13 cellular contexts compared by ENCODE assay signal in genomic region chr10:118238573-118239240, GRCh38.
DNase-seq lines count a peak whose midpoint lies in the region; TF ChIP-seq lines count a peak whose summit lies in the region.
"Had no signal": no experiment of that assay in that cellular context is flagged by ENCODE, and none has a peak within 500 bp of the region (broad histone marks: within the 10 kb centered on the region; RNA-seq: fewer than 3 reads in every experiment).

No MANE protein-coding gene starts in this region.

- peak overlapping the region; percentile 30; the same call in 1 of the 2 replicates for H3K4me3 ChIP-seq in BE2C (ENCODE audit: low read depth, low read length)
- H3K4me3 ChIP-seq: GM12878, SJSA1 had no signal

- CTCF ChIA-PET in HEK293T (lab: Yijun Ruan, JAX): interaction anchor here (0.7 kb wide), 1 partner anchor 1022 kb away, joined by 3 read pairs; no protein-coding TSS in a partner anchor

- H3K9me3 ChIP-seq in BE2C: no peaks in the 10 kb centered on the region
- H3K9me3 ChIP-seq: SJSA1 had no signal

- peaks cover 24% of the 10 kb centered on the region for H3K27me3 ChIP-seq in BE2C

- POLR2A ChIA-PET in HEK293T (lab: Yijun Ruan, JAX): no interaction called here

- peak; percentile 32 for DNase-seq in BE2C
- DNase-seq in LHCN-M2 (ENCODE audit: low read depth): peak; percentile 26
- DNase-seq in astrocyte of the hippocampus (ENCODE audit: low read depth, low spot score): peak; percentile 51
- peak; percentile 18 for DNase-seq in myocyte (ENCODE audit: low read depth)
- DNase-seq in HUDEP-2 (lab: John Stamatoyannopoulos, UW; ENCODE audit: unreplicated experiment in 76 of 76): no peak
- no peak for DNase-seq in HEK293T (ENCODE audit: extremely low spot score)
- DNase-seq in NCI-H146 (lab: John Stamatoyannopoulos, UW): no peak
- no peak for DNase-seq in cerebellar cortex (ENCODE audit: low spot score)
- DNase-seq: activated CD4-positive, alpha-beta memory T cell treated with anti-CD3 and anti-CD28 coated beads, Interleukin-2, amount 10 ng/mL, durations not matched to agents 7 days and 5 days; immature natural killer cell; occipital lobe had no signal

- TF ChIP-seq CTCF in BE2C (IDR thresholded peaks at IDR 0.05; ENCODE audit: low read depth, low read length): no peak

- no peaks in the 10 kb centered on the region for H3K36me3 ChIP-seq in BE2C
- H3K36me3 ChIP-seq: SJSA1 had no signal

- H3K4me1 ChIP-seq in BE2C: peaks cover 20% of the 10 kb centered on the region
- H3K4me1 ChIP-seq: SJSA1 had no signal

TF ChIP-seq in HEK293T, 16 proteins besides CTCF, POLR2A, EP300 and RAD21:
- TF ChIP-seq ELF4 (IDR thresholded peaks at IDR 0.05) (no peak), L3MBTL2 (conservative IDR thresholded peaks at IDR 0.05) (no peak), NFRKB (IDR thresholded peaks at IDR 0.05) (no peak), SUZ12 (IDR thresholded peaks at IDR 0.05) (no peak), SP1 (IDR thresholded peaks at IDR 0.05) (no peak), HDGF (IDR thresholded peaks at IDR 0.05; ENCODE audit: borderline replicate concordance) (no peak), ARNT (IDR thresholded peaks at IDR 0.05) (no peak), ZNF384 (IDR thresholded peaks at IDR 0.05) (no peak), TARDBP (IDR thresholded peaks at IDR 0.05) (no peak), FOXA1 (IDR thresholded peaks at IDR 0.05) (no peak), LEF1 (IDR thresholded peaks at IDR 0.05; ENCODE audit: borderline replicate concordance) (no peak), BHLHE40 (IDR thresholded peaks at IDR 0.05; ENCODE audit: borderline replicate concordance) (no peak), CTBP1 (IDR thresholded peaks at IDR 0.05; ENCODE audit: borderline replicate concordance) (no peak), FOXK2 (IDR thresholded peaks at IDR 0.05) (no peak), PKNOX1 (IDR thresholded peaks at IDR 0.05) (no peak), FOXM1 (IDR thresholded peaks at IDR 0.05; ENCODE audit: borderline replicate concordance) (no peak)

Comparison
In these comparisons a context has a peak if more than half of its experiments do, and no peak if none do; other contexts are left out.
1. DNase-seq: peak in BE2C (single experiment), LHCN-M2 (single experiment), astrocyte of the hippocampus (single experiment) and myocyte (single experiment); none in HUDEP-2 (0 of 76), HEK293T (single experiment), NCI-H146 (single experiment) and cerebellar cortex (single experiment).